Comparison of ENCODE assay signal across 12 cellular contexts in genomic region chr3:72340056-72340455, GRCh38.
DNase-seq lines count a peak whose midpoint lies in the region; ATAC-seq and TF ChIP-seq lines count a peak whose summit lies in the region.
"Had no signal": no experiment of that assay in that cellular context is flagged by ENCODE, and none has a peak within 500 bp of the region (broad histone marks: within the 10 kb centered on the region; RNA-seq: fewer than 3 reads in every experiment).

No MANE protein-coding gene starts in this region.

- ATAC-seq in left cardiac atrium (no peak), heart left ventricle (no peak), GM23338 (no peak), GM18870 (IDR thresholded peaks at IDR 0.05; ENCODE audit: unreplicated experiment) (no peak)

- TF ChIP-seq POLR2A in heart left ventricle (IDR thresholded peaks at IDR 0.05): no peak
- no peak for TF ChIP-seq POLR2A in spleen (IDR thresholded peaks at IDR 0.05)

- H3K9me3 ChIP-seq in heart left ventricle: no peaks in the 10 kb centered on the region
- no peaks in the 10 kb centered on the region for H3K9me3 ChIP-seq in spleen

- peak; percentile 8 for DNase-seq in left cardiac atrium
- no peak for DNase-seq in heart left ventricle
- no peak for DNase-seq in epithelial cell of prostate (ENCODE audit: low read depth, low spot score)
- peak; percentile 31 for DNase-seq in spleen
- no peak for DNase-seq in GM23338 (ENCODE audit: low spot score)
- no peak for DNase-seq in DMS153 treated with DMSO at 0.1 percent for 48 hours (lab: John Stamatoyannopoulos, UW; ENCODE audit: unreplicated experiment)
- DNase-seq: BE2C, GOT3, H9 had no signal

- no peaks in the 10 kb centered on the region for H4K20me1 ChIP-seq in GM23338 (replicated peaks; ENCODE audit: insufficient read depth)

- TF ChIP-seq CTCF in heart left ventricle (IDR thresholded peaks at IDR 0.05): no peak
- no peak for TF ChIP-seq CTCF in spleen (IDR thresholded peaks at IDR 0.05 in 8 of 11, conservative IDR thresholded peaks at IDR 0.05 in 3 of 11)
- no peak for TF ChIP-seq CTCF in GM23338 (conservative IDR thresholded peaks at IDR 0.05; ENCODE audit: low read depth in 2 of 2)

- no peak overlapping the region for H3K27ac ChIP-seq in heart left ventricle
- H3K27ac ChIP-seq in epithelial cell of prostate: peak overlapping the region; percentile 94
- no peak overlapping the region for H3K27ac ChIP-seq in spleen
- no peak overlapping the region for H3K27ac ChIP-seq in GM23338 (ENCODE audit: low read depth)

- H3K79me2 ChIP-seq in GM23338 (replicated peaks; ENCODE audit: insufficient read depth): no peaks in the 10 kb centered on the region

- no peaks in the 10 kb centered on the region for H3K9me3 Mint-ChIP-seq in GM23338
- H3K9me3 Mint-ChIP-seq: H9 had no signal

- H2AFZ ChIP-seq in GM23338: no peak overlapping the region

- H3K4me3 ChIP-seq in heart left ventricle: no peak overlapping the region
- H3K4me3 ChIP-seq in spleen: no peak overlapping the region
- H3K4me3 ChIP-seq in GM23338: no peak overlapping the region
- H3K4me3 ChIP-seq: A549, GM12878 had no signal

- H3K4me1 Mint-ChIP-seq in GM23338: peaks cover under 1% of the 10 kb centered on the region; the same call in 1 of the 3 replicates

- no peaks in the 10 kb centered on the region for H3K36me3 ChIP-seq in heart left ventricle
- H3K36me3 ChIP-seq in spleen: no peaks in the 10 kb centered on the region
- H3K36me3 ChIP-seq in GM23338 (ENCODE audit: insufficient read depth): no peaks in the 10 kb centered on the region
- H3K36me3 ChIP-seq: BE2C had no signal

- H3K9me2 ChIP-seq in GM23338 (ENCODE audit: insufficient read depth): no peaks in the 10 kb centered on the region

- intact Hi-C loops in left cardiac atrium (cut with DNase I) (no loop called here), heart left ventricle (cut with DNase I) (no loop called here), spleen (cut with DNase I; ENCODE audit: low total_unique reads) (no loop called here)

- peaks cover 0 to 28% (median 14%) of the 10 kb centered on the region in 12 donors for H3K4me1 ChIP-seq in heart left ventricle
- peaks cover 0 to 22% (median 9%) of the 10 kb centered on the region in 6 donors for H3K4me1 ChIP-seq in spleen
- H3K4me1 ChIP-seq in GM23338 (ENCODE audit: insufficient read depth): peaks cover 7% of the 10 kb centered on the region; the same call in 1 of the 2 replicates

- H3K27me3 ChIP-seq in heart left ventricle: no peaks in the 10 kb centered on the region
- no peaks in the 10 kb centered on the region for H3K27me3 ChIP-seq in spleen (replicated peaks in 1 of 7)
- H3K27me3 ChIP-seq in GM23338 (ENCODE audit: insufficient read depth): no peaks in the 10 kb centered on the region
- H3K27me3 ChIP-seq: BE2C had no signal

- H3F3A ChIP-seq in GM23338 (replicated peaks; ENCODE audit: low read depth): no peaks in the 10 kb centered on the region

- H3K4me3 Mint-ChIP-seq in GM23338: no peak overlapping the region
- H3K4me3 Mint-ChIP-seq: H9 had no signal

- H3K4me2 ChIP-seq in GM23338: no peak overlapping the region
- H3K4me2 ChIP-seq: A549 had no signal

- 71 to 85% (median 82%) methylated on average over 5 to 9 of the region's 9 CpGs for WGBS in heart left ventricle, 4 donors
- WGBS in spleen, 5 donors: 84 to 96% (median 88%) methylated on average over 8 to 9 of the region's 9 CpGs

- H3K27me3 Mint-ChIP-seq in GM23338 (ENCODE audit: insufficient read depth, low read depth, poor library complexity): peaks cover 6% of the 10 kb centered on the region

- no peaks in the 10 kb centered on the region for H3K36me3 Mint-ChIP-seq in GM23338 (ENCODE audit: low read depth)

- no peak overlapping the region for H3K27ac Mint-ChIP-seq in GM23338
- H3K27ac Mint-ChIP-seq: H9 had no signal

TF ChIP-seq in GM23338, 12 proteins besides CTCF, POLR2A, EP300 and RAD21 (continues in another document):
- TF ChIP-seq ZNF114 (CRISPR knock-in tag; IDR thresholded peaks at IDR 0.05): no peak
- no peak for TF ChIP-seq NANOG (IDR thresholded peaks at IDR 0.05; ENCODE audit: borderline replicate concordance)
- no peak for TF ChIP-seq POLR2AphosphoS5 (IDR thresholded peaks at IDR 0.05; ENCODE audit: low read depth)
- TF ChIP-seq ZNF462 (CRISPR knock-in tag; IDR thresholded peaks at IDR 0.05): no peak
- TF ChIP-seq EZH2 (IDR thresholded peaks at IDR 0.05; ENCODE audit: low read depth, unreplicated experiment): no peak
- TF ChIP-seq EZH2phosphoT487 (IDR thresholded peaks at IDR 0.05; ENCODE audit: unreplicated experiment): no peak
- no peak for TF ChIP-seq REST (IDR thresholded peaks at IDR 0.05; ENCODE audit: unreplicated experiment)

Comparison
In these comparisons a context has a peak if more than half of its experiments do, and no peak if none do; other contexts are left out.
1. DNase-seq: peak in left cardiac atrium (single experiment) and spleen (single experiment); none in heart left ventricle (0 of 5), epithelial cell of prostate (single experiment), GM23338 (single experiment) and DMS153 treated with DMSO at 0.1 percent for 48 hours (single experiment).